ENCODE assay signal across 25 cellular contexts in the genomic region with DNA sequence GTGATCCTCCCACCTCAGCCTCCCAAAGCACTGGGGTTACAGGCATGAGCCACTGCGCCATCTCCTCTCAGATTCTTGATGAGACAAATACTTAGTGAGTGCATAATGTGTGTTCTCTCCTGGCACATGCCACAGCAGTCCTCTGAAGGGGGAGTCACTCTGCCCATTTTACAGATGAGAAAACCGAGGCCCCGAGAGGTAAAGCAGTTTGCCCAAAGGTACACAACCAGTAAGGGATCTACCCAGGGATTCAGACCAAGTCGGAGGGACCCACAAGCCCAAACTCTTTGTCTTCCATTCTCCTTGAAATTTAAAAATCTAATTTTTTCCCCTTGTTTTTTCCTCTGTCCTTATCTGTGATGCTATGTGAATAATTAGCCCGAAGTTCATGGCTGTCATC. TPM values are rescaled to one million over a fixed set of nuclear protein-coding genes. Genes with fewer than 3 reads are reported as not detected.
DNase-seq lines count a peak whose midpoint lies in the region; ATAC-seq, FAIRE-seq and TF ChIP-seq lines count a peak whose summit lies in the region.
"Had no signal": no experiment of that assay in that cellular context is flagged by ENCODE, and none has a peak within 500 bp of the region (broad histone marks: within the 10 kb centered on the region; RNA-seq: fewer than 3 reads in every experiment).

No MANE protein-coding gene starts in this region.

- no peaks in the 10 kb centered on the region for H3K9me3 Mint-ChIP-seq in activated T-cell treated with anti-CD3 and anti-CD28 coated beads, Interleukin-2, amount 50 U/mL, for 72 hours
- H3K9me3 Mint-ChIP-seq in nephron progenitor cell: no peaks in the 10 kb centered on the region
- no peaks in the 10 kb centered on the region for H3K9me3 Mint-ChIP-seq in activated naive CD8-positive, alpha-beta T cell treated with anti-CD3 and anti-CD28 coated beads, Interleukin-2, amount 50 U/mL, for 24 hours
- H3K9me3 Mint-ChIP-seq: CD4-positive, alpha-beta T cell; CD8-positive, alpha-beta T cell had no signal

- no peaks in the 10 kb centered on the region for H3K27me3 Mint-ChIP-seq in activated T-cell treated with anti-CD3 and anti-CD28 coated beads, Interleukin-2, amount 50 U/mL, for 72 hours (ENCODE audit: low read depth)
- peaks cover 2% of the 10 kb centered on the region for H3K27me3 Mint-ChIP-seq in nephron progenitor cell (ENCODE audit: low read depth, poor library complexity)
- no peaks in the 10 kb centered on the region for H3K27me3 Mint-ChIP-seq in activated naive CD8-positive, alpha-beta T cell treated with anti-CD3 and anti-CD28 coated beads, Interleukin-2, amount 50 U/mL, for 24 hours
- H3K27me3 Mint-ChIP-seq: B cell; CD4-positive, alpha-beta T cell had no signal

- peaks cover 0 to 1% of the 10 kb centered on the region in 2 donors for H3K36me3 Mint-ChIP-seq in activated T-cell treated with anti-CD3 and anti-CD28 coated beads, Interleukin-2, amount 50 U/mL, for 72 hours (ENCODE audit: insufficient read depth in 2 of 2)
- H3K36me3 Mint-ChIP-seq in nephron progenitor cell (ENCODE audit: low read depth): peaks cover 4% of the 10 kb centered on the region
- peaks cover 11% of the 10 kb centered on the region for H3K36me3 Mint-ChIP-seq in activated naive CD8-positive, alpha-beta T cell treated with anti-CD3 and anti-CD28 coated beads, Interleukin-2, amount 50 U/mL, for 24 hours (ENCODE audit: low read depth)

- no peak for TF ChIP-seq POLR2A in HepG2 (IDR thresholded peaks at IDR 0.05; ENCODE audit: insufficient read depth in 1 of 2, low read depth in 2 of 2, low read length in 2 of 2)
- no peak for TF ChIP-seq POLR2A in right lobe of liver (IDR thresholded peaks at IDR 0.05)

- 93% methylated on average over 5 of the region's 5 CpGs for WGBS in HepG2 (ENCODE audit: low lambda C conversion rate)
- WGBS in right lobe of liver (ENCODE audit: insufficient coverage, low coverage, low lambda C conversion rate, missing lambda C conversion rate): 100% methylated on average over 3 of the region's 5 CpGs

- TF ChIP-seq RAD21 in HepG2 (CRISPR knock-in tag; IDR thresholded peaks at IDR 0.05): no peak

- BruUV-seq in HepG2 (replicated peaks; lab: Mats Ljungman, UMichigan): no TSS peak

- H3K9ac ChIP-seq in HepG2 (ENCODE audit: insufficient read depth, low read depth, low read length): no peak overlapping the region
- H3K9ac ChIP-seq: BLaER1 treated with 17β-estradiol and CSF1 and Interleukin-3, amounts not matched to agents 10 nM and 100 nM had no signal

- no peak for TF ChIP-seq CTCF in HepG2 (CRISPR knock-in tag; IDR thresholded peaks at IDR 0.05)
- no peak for TF ChIP-seq CTCF in right lobe of liver (IDR thresholded peaks at IDR 0.05)
- TF ChIP-seq CTCF in nephron progenitor cell (IDR thresholded peaks at IDR 0.05): no peak

- H3K4me3 ChIP-seq in HepG2 (replicated peaks in 1 of 3; ENCODE audit: insufficient read depth in 1 of 3, low read depth in 2 of 3, low read length in 3 of 3) (no peak overlapping the region), right lobe of liver (no peak overlapping the region)
- H3K4me3 ChIP-seq: A549; BLaER1 treated with 17β-estradiol and CSF1 and Interleukin-3, amounts not matched to agents 10 nM and 100 nM had no signal

- no peak for DNase-seq in activated T-cell treated with anti-CD3 and anti-CD28 coated beads, Interleukin-2, amount 50 U/mL, for 72 hours
- DNase-seq in activated T-cell treated with anti-CD3 and anti-CD28 coated beads, Interleukin-2, amount 50 U/mL, for 1 hour: no peak
- DNase-seq in HepG2 (ENCODE audit: low spot score): no peak
- DNase-seq in right lobe of liver: no peak
- DNase-seq in nephron progenitor cell: no peak
- no peak for DNase-seq in stimulated activated CD4-positive, alpha-beta T cell treated with anti-CD3 and anti-CD28 coated beads, Interleukin-12 subunit alpha, Interleukin-12 subunit beta, amount 100 ng/mL, for 4 hours
- no peak for DNase-seq in activated naive CD8-positive, alpha-beta T cell treated with anti-CD3 and anti-CD28 coated beads, Interleukin-2, amount 50 U/mL, for 24 hours
- DNase-seq: AML-193; Caco-2; Calu3; CD4-positive, alpha-beta T cell; CD8-positive, alpha-beta T cell; DMS79 treated with DMSO at 0.1 percent for 48 hours; GF-D8 had no signal

- H3K36me3 ChIP-seq in HepG2 (replicated peaks in 1 of 2; ENCODE audit: control insufficient read depth in 1 of 2, insufficient read depth in 2 of 2, low read length in 2 of 2) (peaks cover 3 to 6% of the 10 kb centered on the region in 2 experiments; a peak in 3 of 5 replicates), right lobe of liver (no peaks in the 10 kb centered on the region)

- H3K4me1 ChIP-seq in HepG2 (ENCODE audit: insufficient read depth, low read length) (peaks cover 6% of the 10 kb centered on the region), right lobe of liver (peaks cover 0 to 2% (median 0%) of the 10 kb centered on the region in 4 donors)
- H3K4me1 ChIP-seq: Caco-2 had no signal

- H3K4me3 Mint-ChIP-seq in activated T-cell treated with anti-CD3 and anti-CD28 coated beads, Interleukin-2, amount 50 U/mL, for 72 hours: no peak overlapping the region
- no peak overlapping the region for H3K4me3 Mint-ChIP-seq in nephron progenitor cell
- H3K4me3 Mint-ChIP-seq in activated naive CD8-positive, alpha-beta T cell treated with anti-CD3 and anti-CD28 coated beads, Interleukin-2, amount 50 U/mL, for 24 hours: no peak overlapping the region
- H3K4me3 Mint-ChIP-seq: B cell; CD4-positive, alpha-beta T cell; CD8-positive, alpha-beta T cell had no signal

- H3K4me1 Mint-ChIP-seq in activated T-cell treated with anti-CD3 and anti-CD28 coated beads, Interleukin-2, amount 50 U/mL, for 72 hours (ENCODE audit: low read depth): peaks cover 11% of the 10 kb centered on the region
- peaks cover 5% of the 10 kb centered on the region for H3K4me1 Mint-ChIP-seq in nephron progenitor cell
- peaks cover 11% of the 10 kb centered on the region for H3K4me1 Mint-ChIP-seq in activated naive CD8-positive, alpha-beta T cell treated with anti-CD3 and anti-CD28 coated beads, Interleukin-2, amount 50 U/mL, for 24 hours

- intact Hi-C loops in HepG2 (cut with micrococcal nuclease; ENCODE audit: unreplicated experiment): no loop called here
- intact Hi-C loops in right lobe of liver (cut with DNase I): no loop called here

- H3K27ac Mint-ChIP-seq in activated T-cell treated with anti-CD3 and anti-CD28 coated beads, Interleukin-2, amount 50 U/mL, for 72 hours: peak overlapping the region; percentile 51
- H3K27ac Mint-ChIP-seq in nephron progenitor cell: peak overlapping the region; percentile 61
- H3K27ac Mint-ChIP-seq in activated naive CD8-positive, alpha-beta T cell treated with anti-CD3 and anti-CD28 coated beads, Interleukin-2, amount 50 U/mL, for 24 hours: no peak overlapping the region
- H3K27ac Mint-ChIP-seq: B cell; CD4-positive, alpha-beta T cell; CD8-positive, alpha-beta T cell had no signal

- POLR2A ChIA-PET in HepG2 (lab: Yijun Ruan, JAX): no interaction called here

- in situ Hi-C loops in HepG2 (cut with HindIII; ENCODE audit: extremely low pct_ligation_motif_present, low pct_unique_long_range_greater_than_20kb): no loop called here

- no peak for FAIRE-seq in HepG2 (lab: Jason Lieb, UNC)
- FAIRE-seq: A549, D721Med, G401.6, GM12891, GM19239 had no signal

- H3K27me3 ChIP-seq in HepG2 (ENCODE audit: control insufficient read depth in 1 of 2, insufficient read depth in 2 of 2, low read length in 2 of 2) (no peaks in the 10 kb centered on the region), right lobe of liver (no peaks in the 10 kb centered on the region)
- H3K27me3 ChIP-seq: BLaER1 treated with 17β-estradiol and CSF1 and Interleukin-3, amounts not matched to agents 10 nM and 100 nM had no signal

- H3K9me3 ChIP-seq in HepG2 (ENCODE audit: low read length) (no peaks in the 10 kb centered on the region), right lobe of liver (no peaks in the 10 kb centered on the region)
- H3K9me3 ChIP-seq: A549; BLaER1 treated with 17β-estradiol and CSF1 and Interleukin-3, amounts not matched to agents 10 nM and 100 nM; Caco-2 had no signal

- H3K79me2 ChIP-seq in HepG2 (ENCODE audit: insufficient read depth, low read length): no peaks in the 10 kb centered on the region

- no peak overlapping the region for H3K4me2 ChIP-seq in HepG2 (ENCODE audit: low read depth, low read length)
- H3K4me2 ChIP-seq: A549; BLaER1 treated with 17β-estradiol and CSF1 and Interleukin-3, amounts not matched to agents 10 nM and 100 nM had no signal

- TF ChIP-seq EP300 in HepG2 (IDR thresholded peaks at IDR 0.05; ENCODE audit: low read depth in 2 of 2, low read length in 2 of 2): no peak
- no peak for TF ChIP-seq EP300 in HepG2 (CRISPR knock-in tag; IDR thresholded peaks at IDR 0.05; ENCODE audit: borderline replicate concordance)

- no peak for ATAC-seq in activated T-cell treated with anti-CD3 and anti-CD28 coated beads, Interleukin-2, amount 50 U/mL, for 72 hours (replicated peaks in 1 of 2)
- ATAC-seq in HepG2: no peak
- no peak for ATAC-seq in right lobe of liver
- no peak for ATAC-seq in activated naive CD8-positive, alpha-beta T cell treated with anti-CD3 and anti-CD28 coated beads, Interleukin-2, amount 50 U/mL, for 24 hours
- ATAC-seq: A549; CD8-positive, alpha-beta T cell had no signal

- H4K20me1 ChIP-seq in HepG2 (ENCODE audit: insufficient read depth, low read length): peaks cover 3% of the 10 kb centered on the region

- CTCF ChIA-PET in HepG2 (lab: Yijun Ruan, JAX; ENCODE audit: low intra/inter-chr PET ratio, low total read pairs): no interaction called here

- no peak overlapping the region for H2AFZ ChIP-seq in HepG2 (ENCODE audit: low read length)

- H3K27ac ChIP-seq in HepG2 (ENCODE audit: extremely low read length, insufficient read depth, low read length) (no peak overlapping the region), right lobe of liver (no peak overlapping the region)
- H3K27ac ChIP-seq: 22Rv1; A549; BLaER1 treated with 17β-estradiol and CSF1 and Interleukin-3, amounts not matched to agents 10 nM and 100 nM; C4-2B had no signal

RNA-seq across cellular contexts. Expression of a gene that starts 6.3 kb away (rescaled TPM):
- total RNA-seq in activated T-cell treated with anti-CD3 and anti-CD28 coated beads, Interleukin-2, amount 50 U/mL, for 72 hours: 10 to 100 TPM; 13.2 to 14.7 TPM
- 5.5 and 8.5 TPM in 2 replicates for total RNA-seq in HepG2 (2016; rRNA removed; fragmentation: Illumina TruSeq; extraction: Trizol)
- total RNA-seq in HepG2 (2016; cell fraction: cytosol; rRNA removed; fragmentation: Illumina TruSeq; extraction: Trizol; ENCODE audit: low read depth): 0.81 and 0.88 TPM in 2 replicates
- total RNA-seq in HepG2 (2016; cell fraction: insoluble cytoplasmic fraction; rRNA removed; fragmentation: Illumina TruSeq; extraction: Trizol): 7.0 and 7.8 TPM in 2 replicates
- total RNA-seq in HepG2 (2016; cell fraction: membrane; rRNA removed; fragmentation: Illumina TruSeq; extraction: Trizol): 2.5 and 3.2 TPM in 2 replicates
- total RNA-seq in HepG2 (2016; cell fraction: nucleus; rRNA removed; fragmentation: Illumina TruSeq; extraction: Trizol): 15.0 and 17.9 TPM in 2 replicates
- polyA plus RNA-seq in HepG2 (2011; rRNA removed): 6.7 and 9.2 TPM in 2 replicates
- 8.0 and 9.7 TPM in 2 replicates for polyA plus RNA-seq in HepG2 (2011; cell fraction: cytosol; rRNA removed)
- 11.1 and 13.1 TPM in 2 replicates for polyA plus RNA-seq in HepG2 (2011; cell fraction: nucleus; rRNA removed)
- polyA plus RNA-seq in HepG2 (2012): 10.7 and 11.6 TPM in 2 replicates
- polyA plus RNA-seq in HepG2 (2016; cell fraction: cytosol; fragmentation: Illumina TruSeq; extraction: Trizol; ENCODE audit: low read depth): 1.7 and 1.8 TPM in 2 replicates
- 7.6 and 10.5 TPM in 2 replicates for polyA plus RNA-seq in HepG2 (2016; cell fraction: insoluble cytoplasmic fraction; fragmentation: Illumina TruSeq; extraction: Trizol; ENCODE audit: low read depth)
- 2.6 and 3.9 TPM in 2 replicates for polyA plus RNA-seq in HepG2 (2016; cell fraction: membrane; fragmentation: Illumina TruSeq; extraction: Trizol; ENCODE audit: low read depth)
- polyA plus RNA-seq in HepG2 (2016; cell fraction: nucleus; fragmentation: Illumina TruSeq; extraction: Trizol; ENCODE audit: insufficient read depth, low read depth): 33.1 and 37.0 TPM in 2 replicates
- polyA minus RNA-seq in HepG2 (2011; rRNA and poly(A)+ RNA removed; ENCODE audit: low replicate concordance): 12.2 and 26.0 TPM in 2 replicates
- polyA minus RNA-seq in HepG2 (2011; cell fraction: cytosol; rRNA and poly(A)+ RNA removed): 14.8 and 15.8 TPM in 2 replicates
- polyA minus RNA-seq in HepG2 (2011; cell fraction: nucleus; rRNA and poly(A)+ RNA removed): 5.7 and 7.3 TPM in 2 replicates
- total RNA-seq in right lobe of liver: 10 to 100 TPM; 18.4 to 34.1 (median 28.8) TPM

RNA-seq across cellular contexts. Expression of a gene that starts 29.8 kb away (rescaled TPM):
- total RNA-seq in activated T-cell treated with anti-CD3 and anti-CD28 coated beads, Interleukin-2, amount 50 U/mL, for 72 hours: 10 to 100 TPM; 25.9 to 27.4 TPM
- total RNA-seq in HepG2 (2016; rRNA removed; fragmentation: Illumina TruSeq; extraction: Trizol) (3.3 and 6.8 TPM in 2 replicates), right lobe of liver (10 to 100 TPM; 12.6 to 32.7 (median 21.5) TPM)
- total RNA-seq in HepG2 (2016; cell fraction: cytosol; rRNA removed; fragmentation: Illumina TruSeq; extraction: Trizol; ENCODE audit: low read depth): 1.4 and 1.8 TPM in 2 replicates
- total RNA-seq in HepG2 (2016; cell fraction: insoluble cytoplasmic fraction; rRNA removed; fragmentation: Illumina TruSeq; extraction: Trizol): 3.2 and 8.2 TPM in 2 replicates
- total RNA-seq in HepG2 (2016; cell fraction: membrane; rRNA removed; fragmentation: Illumina TruSeq; extraction: Trizol): 3.1 TPM in 2 replicates
- 8.8 and 10.7 TPM in 2 replicates for total RNA-seq in HepG2 (2016; cell fraction: nucleus; rRNA removed; fragmentation: Illumina TruSeq; extraction: Trizol)
- 8.0 and 10.8 TPM in 2 replicates for polyA plus RNA-seq in HepG2 (2011; rRNA removed)
- polyA plus RNA-seq in HepG2 (2011; cell fraction: cytosol; rRNA removed): 6.6 and 7.8 TPM in 2 replicates
- 20.3 and 24.2 TPM in 2 replicates for polyA plus RNA-seq in HepG2 (2011; cell fraction: nucleus; rRNA removed)
- polyA plus RNA-seq in HepG2 (2012): 3.0 and 3.5 TPM in 2 replicates
- 0.63 and 0.74 TPM in 2 replicates for polyA plus RNA-seq in HepG2 (2016; cell fraction: cytosol; fragmentation: Illumina TruSeq; extraction: Trizol; ENCODE audit: low read depth)
- 3.0 and 3.7 TPM in 2 replicates for polyA plus RNA-seq in HepG2 (2016; cell fraction: insoluble cytoplasmic fraction; fragmentation: Illumina TruSeq; extraction: Trizol; ENCODE audit: low read depth)
- 1.5 and 2.2 TPM in 2 replicates for polyA plus RNA-seq in HepG2 (2016; cell fraction: membrane; fragmentation: Illumina TruSeq; extraction: Trizol; ENCODE audit: low read depth)
- polyA plus RNA-seq in HepG2 (2016; cell fraction: nucleus; fragmentation: Illumina TruSeq; extraction: Trizol; ENCODE audit: insufficient read depth, low read depth): 19.5 and 22.7 TPM in 2 replicates
- 25.8 and 85.0 TPM in 2 replicates for polyA minus RNA-seq in HepG2 (2011; rRNA and poly(A)+ RNA removed; ENCODE audit: low replicate concordance)
- polyA minus RNA-seq in HepG2 (2011; cell fraction: cytosol; rRNA and poly(A)+ RNA removed): 5.1 and 6.3 TPM in 2 replicates
- 6.6 and 7.5 TPM in 2 replicates for polyA minus RNA-seq in HepG2 (2011; cell fraction: nucleus; rRNA and poly(A)+ RNA removed)

RNA-seq across cellular contexts. Expression of a gene that starts 39.0 kb away (rescaled TPM):
- not detected for total RNA-seq in activated T-cell treated with anti-CD3 and anti-CD28 coated beads, Interleukin-2, amount 50 U/mL, for 72 hours
- total RNA-seq in HepG2 (2016; rRNA removed; fragmentation: Illumina TruSeq; extraction: Trizol) (not detected in 2 replicates), right lobe of liver (100 to 1,000 TPM; 208 to 722 (median 309) TPM)
- total RNA-seq in HepG2 (2016; cell fraction: cytosol; rRNA removed; fragmentation: Illumina TruSeq; extraction: Trizol; ENCODE audit: low read depth): not detected in 2 replicates
- total RNA-seq in HepG2 (2016; cell fraction: insoluble cytoplasmic fraction; rRNA removed; fragmentation: Illumina TruSeq; extraction: Trizol): not detected in 2 replicates
- total RNA-seq in HepG2 (2016; cell fraction: membrane; rRNA removed; fragmentation: Illumina TruSeq; extraction: Trizol): not detected in 2 replicates
- total RNA-seq in HepG2 (2016; cell fraction: nucleus; rRNA removed; fragmentation: Illumina TruSeq; extraction: Trizol): not detected in 2 replicates
- polyA plus RNA-seq in HepG2 (2011; rRNA removed): not detected in 2 replicates
- not detected in 2 replicates for polyA plus RNA-seq in HepG2 (2011; cell fraction: cytosol; rRNA removed)
- not detected in 2 replicates for polyA plus RNA-seq in HepG2 (2011; cell fraction: nucleus; rRNA removed)
- not detected in 2 replicates for polyA plus RNA-seq in HepG2 (2012)
- not detected in 2 replicates for polyA plus RNA-seq in HepG2 (2016; cell fraction: cytosol; fragmentation: Illumina TruSeq; extraction: Trizol; ENCODE audit: low read depth)
- polyA plus RNA-seq in HepG2 (2016; cell fraction: insoluble cytoplasmic fraction; fragmentation: Illumina TruSeq; extraction: Trizol; ENCODE audit: low read depth): not detected in 2 replicates
- not detected in 2 replicates for polyA plus RNA-seq in HepG2 (2016; cell fraction: membrane; fragmentation: Illumina TruSeq; extraction: Trizol; ENCODE audit: low read depth)
- polyA plus RNA-seq in HepG2 (2016; cell fraction: nucleus; fragmentation: Illumina TruSeq; extraction: Trizol; ENCODE audit: insufficient read depth, low read depth): not detected in 2 replicates
- not detected in 2 replicates for polyA minus RNA-seq in HepG2 (2011; rRNA and poly(A)+ RNA removed; ENCODE audit: low replicate concordance)
- polyA minus RNA-seq in HepG2 (2011; cell fraction: cytosol; rRNA and poly(A)+ RNA removed): not detected in 2 replicates
- polyA minus RNA-seq in HepG2 (2011; cell fraction: nucleus; rRNA and poly(A)+ RNA removed): not detected in 2 replicates
- total RNA-seq: A172; B cell; Caco-2; CD4-positive, alpha-beta T cell; CD8-positive, alpha-beta T cell had no signal
- polyA plus RNA-seq: BJ had no signal

RNA-seq across cellular contexts. Expression of a gene that starts 57.5 kb away (rescaled TPM):
- 1 to 10 TPM in 1 of 2 donors, under 1 TPM in 1; 0.29 to 3.2 TPM for total RNA-seq in activated T-cell treated with anti-CD3 and anti-CD28 coated beads, Interleukin-2, amount 50 U/mL, for 72 hours
- 1.2 and 1.3 TPM in 2 replicates for total RNA-seq in HepG2 (2016; rRNA removed; fragmentation: Illumina TruSeq; extraction: Trizol)
- 0.79 and 1.7 TPM in 2 replicates for total RNA-seq in HepG2 (2016; cell fraction: cytosol; rRNA removed; fragmentation: Illumina TruSeq; extraction: Trizol; ENCODE audit: low read depth)
- total RNA-seq in HepG2 (2016; cell fraction: insoluble cytoplasmic fraction; rRNA removed; fragmentation: Illumina TruSeq; extraction: Trizol): 1.2 and 1.7 TPM in 2 replicates
- 1.1 and 2.0 TPM in 2 replicates for total RNA-seq in HepG2 (2016; cell fraction: membrane; rRNA removed; fragmentation: Illumina TruSeq; extraction: Trizol)
- 1.4 and 2.0 TPM in 2 replicates for total RNA-seq in HepG2 (2016; cell fraction: nucleus; rRNA removed; fragmentation: Illumina TruSeq; extraction: Trizol)
- polyA plus RNA-seq in HepG2 (2011; rRNA removed): 1.7 and 2.9 TPM in 2 replicates
- 1.9 and 3.2 TPM in 2 replicates for polyA plus RNA-seq in HepG2 (2011; cell fraction: cytosol; rRNA removed)
- 1.6 and 2.0 TPM in 2 replicates for polyA plus RNA-seq in HepG2 (2011; cell fraction: nucleus; rRNA removed)
- 0.92 and 1.3 TPM in 2 replicates for polyA plus RNA-seq in HepG2 (2012)
- polyA plus RNA-seq in HepG2 (2016; cell fraction: cytosol; fragmentation: Illumina TruSeq; extraction: Trizol; ENCODE audit: low read depth): 1.1 and 1.5 TPM in 2 replicates
- 2.4 and 3.5 TPM in 2 replicates for polyA plus RNA-seq in HepG2 (2016; cell fraction: insoluble cytoplasmic fraction; fragmentation: Illumina TruSeq; extraction: Trizol; ENCODE audit: low read depth)
- 0.64 and 0.90 TPM in 2 replicates for polyA plus RNA-seq in HepG2 (2016; cell fraction: membrane; fragmentation: Illumina TruSeq; extraction: Trizol; ENCODE audit: low read depth)
- polyA plus RNA-seq in HepG2 (2016; cell fraction: nucleus; fragmentation: Illumina TruSeq; extraction: Trizol; ENCODE audit: insufficient read depth, low read depth): 1.9 and 2.9 TPM in 2 replicates
- 1.1 and 6.5 TPM in 2 replicates for polyA minus RNA-seq in HepG2 (2011; rRNA and poly(A)+ RNA removed; ENCODE audit: low replicate concordance)
- polyA minus RNA-seq in HepG2 (2011; cell fraction: cytosol; rRNA and poly(A)+ RNA removed): 0.99 and 1.4 TPM in 2 replicates
- 1.5 TPM in 2 replicates for polyA minus RNA-seq in HepG2 (2011; cell fraction: nucleus; rRNA and poly(A)+ RNA removed)
- 10 to 100 TPM; 25.5 to 85.7 (median 32.3) TPM for total RNA-seq in right lobe of liver
- total RNA-seq: CD8-positive, alpha-beta T cell had no signal

Comparison
In these comparisons a context has a peak if more than half of its experiments do, and no peak if none do; other contexts are left out.
1. RNA of a gene that starts 39.0 kb away (total RNA-seq): 208 to 722 TPM in right lobe of liver; not detected in activated T-cell treated with anti-CD3 and anti-CD28 coated beads, Interleukin-2, amount 50 U/mL, for 72 hours and not detected in HepG2; every median in the first group is over 100 times any median in the second.